Comparison of ENCODE assay signal across 12 cellular contexts in the genomic region with DNA sequence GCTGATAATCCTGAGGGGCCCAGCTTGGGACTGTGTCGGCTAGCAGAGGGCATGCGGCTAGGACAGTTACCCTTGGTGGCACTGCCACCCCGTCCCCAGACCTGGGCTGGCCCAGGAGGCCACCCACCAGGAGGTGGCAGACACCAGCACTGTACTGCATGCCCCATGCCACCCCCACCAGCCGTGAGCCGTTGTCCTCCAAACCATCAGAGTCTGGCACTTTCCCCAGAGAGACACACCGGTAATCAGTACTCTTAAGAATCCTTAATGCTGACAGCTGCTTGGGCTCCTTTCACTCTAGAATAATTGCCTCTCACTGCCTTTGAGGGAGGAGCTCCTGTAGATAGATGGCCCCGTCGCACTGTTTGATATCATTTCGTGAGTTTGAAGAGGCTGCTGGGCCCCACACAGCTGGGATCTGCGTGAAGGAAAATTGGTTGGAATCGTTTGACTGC.
DNase-seq lines count a peak whose midpoint lies in the region; ATAC-seq and TF ChIP-seq lines count a peak whose summit lies in the region.
"Had no signal": no experiment of that assay in that cellular context is flagged by ENCODE, and none has a peak within 500 bp of the region (broad histone marks: within the 10 kb centered on the region; RNA-seq: fewer than 3 reads in every experiment).

No MANE protein-coding gene starts in this region.

- peaks cover 0 to 2% (median under 1%) of the 10 kb centered on the region in 4 donors for H3K4me1 ChIP-seq in tibial artery
- H3K4me1 ChIP-seq in Karpas-422 (ENCODE audit: low read length): peaks cover 6% of the 10 kb centered on the region

- H3K4me3 ChIP-seq in WERI-Rb-1 (ENCODE audit: low read depth, low read length) (peak overlapping the region; percentile 0), neural cell (ENCODE audit: low read length) (peak overlapping the region; percentile 43), tibial artery (no peak overlapping the region), Karpas-422 (ENCODE audit: low read length) (no peak overlapping the region)

- H4K20me1 ChIP-seq in neural cell (ENCODE audit: insufficient read depth): no peaks in the 10 kb centered on the region
- peaks cover 4% of the 10 kb centered on the region; the same call in 1 of the 2 replicates for H4K20me1 ChIP-seq in Karpas-422 (ENCODE audit: insufficient read depth, low read depth, low read length)

- no peak for ATAC-seq in HG03025 (IDR thresholded peaks at IDR 0.05; ENCODE audit: low FRiP score, unreplicated experiment)
- ATAC-seq in HG03378 (IDR thresholded peaks at IDR 0.05; ENCODE audit: unreplicated experiment): no peak

- H3K9me3 ChIP-seq in WERI-Rb-1 (ENCODE audit: severe bottlenecking): no peaks in the 10 kb centered on the region
- H3K9me3 ChIP-seq in neural cell (ENCODE audit: low read length): no peaks in the 10 kb centered on the region
- H3K9me3 ChIP-seq in tibial artery: no peaks in the 10 kb centered on the region
- H3K9me3 ChIP-seq in Karpas-422 (ENCODE audit: low read length): no peaks in the 10 kb centered on the region

- no peak overlapping the region for H3K4me2 ChIP-seq in neural cell (ENCODE audit: low read length)
- no peak overlapping the region for H3K4me2 ChIP-seq in Karpas-422 (ENCODE audit: low read depth, low read length, poor library complexity, severe bottlenecking)

- TF ChIP-seq CTCF in WERI-Rb-1 (IDR thresholded peaks at IDR 0.05; ENCODE audit: low read depth, low read length) (no peak), neural cell (IDR thresholded peaks at IDR 0.05; ENCODE audit: poor library complexity, severe bottlenecking) (peak; percentile 20), tibial artery (IDR thresholded peaks at IDR 0.05) (no peak)

- TF ChIP-seq RAD21 in neural cell (conservative IDR thresholded peaks at IDR 0.05): no peak

- H3K79me2 ChIP-seq in neural cell (replicated peaks; ENCODE audit: insufficient read depth, low read length): no peaks in the 10 kb centered on the region
- peaks cover 6% of the 10 kb centered on the region for H3K79me2 ChIP-seq in Karpas-422 (ENCODE audit: low read length)

- intact Hi-C loops in tibial artery (cut with DNase I; ENCODE audit: low total_unique reads): loop anchor here (2.0 to 5.0 kb wide), 2 partner anchors 74 to 243 kb away; no protein-coding TSS in a partner anchor

- DNase-seq in ELF-1 (ENCODE audit: low read depth, low spot score) (peak; percentile 6), NCI-H187 (lab: John Stamatoyannopoulos, UW) (peak; percentile 88 to 96), WERI-Rb-1 (peak; percentile 52), tibial artery (no peak), Karpas-422 (no peak)
- DNase-seq: activated T-cell treated with anti-CD3 and anti-CD28 coated beads for 4 hours, AML-193, DMS153, NCI-H146 had no signal

- H3K27me3 ChIP-seq in WERI-Rb-1 (ENCODE audit: insufficient read depth, low read depth, severe bottlenecking) (no peaks in the 10 kb centered on the region), neural cell (ENCODE audit: insufficient read depth, low read depth, low read length) (no peaks in the 10 kb centered on the region), tibial artery (no peaks in the 10 kb centered on the region), Karpas-422 (ENCODE audit: low read length) (no peaks in the 10 kb centered on the region)

- no peaks in the 10 kb centered on the region for H3F3A ChIP-seq in neural cell (ENCODE audit: insufficient read depth, low read length, poor library complexity, severe bottlenecking)

- no peak overlapping the region for H2AFZ ChIP-seq in neural cell (ENCODE audit: low read depth, low read length)
- H2AFZ ChIP-seq in Karpas-422 (ENCODE audit: low read length): no peak overlapping the region

- H3K27ac ChIP-seq in WERI-Rb-1 (no peak overlapping the region), neural cell (ENCODE audit: low read length) (no peak overlapping the region), tibial artery (no peak overlapping the region), Karpas-422 (ENCODE audit: low read length) (no peak overlapping the region)

- H3K36me3 ChIP-seq in WERI-Rb-1 (no peaks in the 10 kb centered on the region), neural cell (ENCODE audit: insufficient read depth, low read length) (no peaks in the 10 kb centered on the region), tibial artery (peaks cover 0 to 25% (median 0%) of the 10 kb centered on the region in 3 donors), Karpas-422 (ENCODE audit: insufficient read depth, low read length) (peaks cover 80% of the 10 kb centered on the region)

- H3K9me2 ChIP-seq in neural cell (ENCODE audit: insufficient read depth, low read length): no peaks in the 10 kb centered on the region
- H3K9me2 ChIP-seq in Karpas-422 (replicated peaks; ENCODE audit: insufficient read depth, low read length): no peaks in the 10 kb centered on the region

- H3K9ac ChIP-seq in neural cell (ENCODE audit: low read length) (no peak overlapping the region), Karpas-422 (ENCODE audit: low read length) (no peak overlapping the region)

- TF ChIP-seq EP300 in neural cell (conservative IDR thresholded peaks at IDR 0.05; ENCODE audit: poor library complexity, severe bottlenecking): peak; percentile 66

TF ChIP-seq in neural cell, 6 proteins besides CTCF, POLR2A, EP300 and RAD21:
- TF ChIP-seq TAF1 (IDR thresholded peaks at IDR 0.05; ENCODE audit: low read depth) (no peak), MXI1 (conservative IDR thresholded peaks at IDR 0.05; ENCODE audit: poor library complexity, severe bottlenecking) (peak; percentile 22), SMC3 (conservative IDR thresholded peaks at IDR 0.05; ENCODE audit: poor library complexity) (peak; percentile 14), POLR2AphosphoS5 (IDR thresholded peaks at IDR 0.05) (peak; percentile 51), EZH2 (IDR thresholded peaks at IDR 0.05; ENCODE audit: borderline replicate concordance, insufficient read depth, low read length, poor library complexity, severe bottlenecking) (no peak)
- TF ChIP-seq, protein P1, sequence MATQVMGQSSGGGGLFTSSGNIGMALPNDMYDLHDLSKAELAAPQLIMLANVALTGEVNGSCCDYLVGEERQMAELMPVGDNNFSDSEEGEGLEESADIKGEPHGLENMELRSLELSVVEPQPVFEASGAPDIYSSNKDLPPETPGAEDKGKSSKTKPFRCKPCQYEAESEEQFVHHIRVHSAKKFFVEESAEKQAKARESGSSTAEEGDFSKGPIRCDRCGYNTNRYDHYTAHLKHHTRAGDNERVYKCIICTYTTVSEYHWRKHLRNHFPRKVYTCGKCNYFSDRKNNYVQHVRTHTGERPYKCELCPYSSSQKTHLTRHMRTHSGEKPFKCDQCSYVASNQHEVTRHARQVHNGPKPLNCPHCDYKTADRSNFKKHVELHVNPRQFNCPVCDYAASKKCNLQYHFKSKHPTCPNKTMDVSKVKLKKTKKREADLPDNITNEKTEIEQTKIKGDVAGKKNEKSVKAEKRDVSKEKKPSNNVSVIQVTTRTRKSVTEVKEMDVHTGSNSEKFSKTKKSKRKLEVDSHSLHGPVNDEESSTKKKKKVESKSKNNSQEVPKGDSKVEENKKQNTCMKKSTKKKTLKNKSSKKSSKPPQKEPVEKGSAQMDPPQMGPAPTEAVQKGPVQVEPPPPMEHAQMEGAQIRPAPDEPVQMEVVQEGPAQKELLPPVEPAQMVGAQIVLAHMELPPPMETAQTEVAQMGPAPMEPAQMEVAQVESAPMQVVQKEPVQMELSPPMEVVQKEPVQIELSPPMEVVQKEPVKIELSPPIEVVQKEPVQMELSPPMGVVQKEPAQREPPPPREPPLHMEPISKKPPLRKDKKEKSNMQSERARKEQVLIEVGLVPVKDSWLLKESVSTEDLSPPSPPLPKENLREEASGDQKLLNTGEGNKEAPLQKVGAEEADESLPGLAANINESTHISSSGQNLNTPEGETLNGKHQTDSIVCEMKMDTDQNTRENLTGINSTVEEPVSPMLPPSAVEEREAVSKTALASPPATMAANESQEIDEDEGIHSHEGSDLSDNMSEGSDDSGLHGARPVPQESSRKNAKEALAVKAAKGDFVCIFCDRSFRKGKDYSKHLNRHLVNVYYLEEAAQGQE (IDR thresholded peaks at IDR 0.05; ENCODE audit: borderline replicate concordance): no peak

Comparison
In these comparisons a context has a peak if more than half of its experiments do, and no peak if none do; other contexts are left out.
1. DNase-seq: peak in ELF-1 (single experiment), NCI-H187 (2 of 2) and WERI-Rb-1 (single experiment); none in tibial artery (0 of 2) and Karpas-422 (single experiment).
2. H3K4me3 ChIP-seq: peak in WERI-Rb-1 (single experiment) and neural cell (single experiment); none in tibial artery (0 of 2) and Karpas-422 (single experiment).